8 cellular contexts compared by ENCODE assay signal in the genomic region with DNA sequence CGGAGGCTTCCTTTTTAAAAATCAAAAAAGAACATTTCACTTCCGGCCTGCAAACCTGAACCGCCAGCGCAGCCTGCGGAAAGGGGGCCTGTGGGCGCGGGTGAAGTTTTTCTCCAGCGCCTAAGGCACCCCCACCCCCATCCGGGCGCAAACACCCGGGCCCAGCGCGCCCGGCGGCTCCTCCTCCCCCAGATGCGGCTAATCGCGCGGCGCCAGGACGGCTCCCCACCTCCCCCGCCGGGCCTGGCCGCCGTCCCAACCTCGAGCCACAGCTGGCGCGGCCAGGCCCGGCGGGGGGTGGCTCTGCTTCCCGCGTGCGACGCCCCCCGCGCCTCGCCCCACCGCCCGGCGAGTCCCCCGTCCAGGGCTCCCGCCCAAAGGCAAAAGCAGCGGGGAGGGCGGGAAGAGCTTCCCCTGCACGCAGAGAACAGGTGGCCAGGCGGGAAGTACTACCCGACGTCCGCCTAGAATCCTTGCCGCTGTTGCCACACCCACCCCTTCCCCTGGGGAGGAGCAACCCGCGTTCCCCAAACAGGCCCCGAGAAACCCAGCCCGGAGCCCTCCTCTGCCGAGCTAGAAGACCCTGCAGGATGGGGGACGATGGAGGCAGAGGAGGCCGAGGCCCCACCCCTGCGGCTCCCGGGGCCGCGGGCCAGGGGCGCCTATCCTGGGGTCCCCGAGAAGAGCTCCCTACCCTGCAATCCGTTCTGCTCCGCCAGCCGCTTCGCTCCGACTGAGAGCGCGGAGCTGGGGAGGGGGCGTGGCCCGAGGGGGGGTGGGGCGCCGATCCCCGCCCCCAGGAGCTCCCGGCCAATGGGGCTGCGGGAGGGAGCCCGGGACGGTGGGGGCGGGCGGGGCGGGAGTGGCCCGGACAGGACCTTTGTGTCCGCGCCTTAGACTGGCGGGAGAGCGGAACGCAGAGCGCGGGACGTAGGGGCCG.
DNase-seq lines count a peak whose midpoint lies in the region; ATAC-seq and TF ChIP-seq lines count a peak whose summit lies in the region.

A gene (minus strand): TSS at position 735 of the 940 bp plus-strand sequence. CDS start 9,678 bp downstream, outside the sequence.

- peak; percentile 66 for ATAC-seq in GM21576 (IDR thresholded peaks at IDR 0.05; ENCODE audit: unreplicated experiment)

- no peaks in the 10 kb centered on the region for H3K9me3 ChIP-seq in muscle layer of colon (ENCODE audit: low read length)

- H3K27me3 ChIP-seq in muscle layer of colon (ENCODE audit: control insufficient read depth in 1 of 2, insufficient read depth in 2 of 2, low read length in 2 of 2), result peaks cover 0 to 14% of the 10 kb centered on the region in 2 donors

- no peak for TF ChIP-seq EP300 in Ishikawa (IDR thresholded peaks at IDR 0.05; ENCODE audit: borderline replicate concordance)

- peak within 1 kb of the TSS; percentile 73 to 76 for H3K4me3 ChIP-seq in muscle layer of colon (ENCODE audit: low read depth in 1 of 2, low read length in 2 of 2)

- H3K4me1 ChIP-seq in muscle layer of colon (ENCODE audit: insufficient read depth, low read length), result peaks cover 33% of the 10 kb centered on the region

- no peak for TF ChIP-seq RAD21 in Ishikawa (IDR thresholded peaks at IDR 0.05; ENCODE audit: low read depth)

- TF ChIP-seq POLR2A in erythroblast (IDR thresholded peaks at IDR 0.05; ENCODE audit: low read length), result peak; percentile 65

- DNase-seq in DMS114 treated with DMSO at 0.1 percent for 48 hours (lab: John Stamatoyannopoulos, UW; ENCODE audit: unreplicated experiment), result peak; percentile 82
- DNase-seq in OCI-M2 (lab: John Stamatoyannopoulos, UW; ENCODE audit: unreplicated experiment), result peak; percentile 55
- DNase-seq in activated T-cell treated with anti-CD3 and anti-CD28 coated beads, Interleukin-2, amount 50 U/mL, for 1 hour, result peak; percentile 87
- DNase-seq in erythroblast (lab: John Stamatoyannopoulos, UW), result peak; percentile 92 to 93
- DNase-seq in stimulated activated CD8-positive, alpha-beta memory T cell treated with anti-CD3 and anti-CD28 coated beads, Interleukin-7, amount 100 ng/mL, for 4 hours (ENCODE audit: low read depth in 2 of 2), result peak; percentile 44 to 81

- peak within 1 kb of the TSS; percentile 63 for H3K9ac ChIP-seq in muscle layer of colon (ENCODE audit: low read length)

- H3K27ac ChIP-seq in muscle layer of colon (ENCODE audit: low read depth, low read length), result peak within 1 kb of the TSS; percentile 83

- H3K36me3 ChIP-seq in muscle layer of colon (ENCODE audit: insufficient read depth, low read length), result no peaks in the 10 kb centered on the region

TF ChIP-seq in Ishikawa, 13 proteins besides CTCF, POLR2A, EP300 and RAD21:
- TF ChIP-seq, protein P1, sequence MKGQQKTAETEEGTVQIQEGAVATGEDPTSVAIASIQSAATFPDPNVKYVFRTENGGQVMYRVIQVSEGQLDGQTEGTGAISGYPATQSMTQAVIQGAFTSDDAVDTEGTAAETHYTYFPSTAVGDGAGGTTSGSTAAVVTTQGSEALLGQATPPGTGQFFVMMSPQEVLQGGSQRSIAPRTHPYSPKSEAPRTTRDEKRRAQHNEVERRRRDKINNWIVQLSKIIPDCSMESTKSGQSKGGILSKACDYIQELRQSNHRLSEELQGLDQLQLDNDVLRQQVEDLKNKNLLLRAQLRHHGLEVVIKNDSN (IDR thresholded peaks at IDR 0.05), result no peak
- no peak for TF ChIP-seq FOXM1 (IDR thresholded peaks at IDR 0.05; ENCODE audit: borderline replicate concordance, low read depth)
- TF ChIP-seq, protein P2, sequence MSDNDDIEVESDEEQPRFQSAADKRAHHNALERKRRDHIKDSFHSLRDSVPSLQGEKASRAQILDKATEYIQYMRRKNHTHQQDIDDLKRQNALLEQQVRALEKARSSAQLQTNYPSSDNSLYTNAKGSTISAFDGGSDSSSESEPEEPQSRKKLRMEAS (IDR thresholded peaks at IDR 0.05), result peak; percentile 97
- no peak for TF ChIP-seq EGR1 (IDR thresholded peaks at IDR 0.05)
- peak; percentile 74; the same call in 1 of the 2 replicates for TF ChIP-seq TCF12 (IDR thresholded peaks at IDR 0.05; ENCODE audit: low read depth)
- TF ChIP-seq CREB1 (IDR thresholded peaks at IDR 0.05; ENCODE audit: low read depth), result no peak
- TF ChIP-seq NFIC (IDR thresholded peaks at IDR 0.05), result peak; percentile 57
- TF ChIP-seq TAF1 (IDR thresholded peaks at IDR 0.05; ENCODE audit: low read depth), result peak; percentile 83
- 0 out of 2 replicates have a peak, but pooled peaks have one; percentile 10 for TF ChIP-seq TEAD4 (IDR thresholded peaks at IDR 0.05)
- TF ChIP-seq ZBTB7A (IDR thresholded peaks at IDR 0.05; ENCODE audit: low read depth), result peak; percentile 84; the same call in 1 of the 2 replicates
- no peak for TF ChIP-seq CEBPB (IDR thresholded peaks at IDR 0.05)
- TF ChIP-seq YY1 (IDR thresholded peaks at IDR 0.05; ENCODE audit: low read depth), result no peak
- TF ChIP-seq, protein P3, sequence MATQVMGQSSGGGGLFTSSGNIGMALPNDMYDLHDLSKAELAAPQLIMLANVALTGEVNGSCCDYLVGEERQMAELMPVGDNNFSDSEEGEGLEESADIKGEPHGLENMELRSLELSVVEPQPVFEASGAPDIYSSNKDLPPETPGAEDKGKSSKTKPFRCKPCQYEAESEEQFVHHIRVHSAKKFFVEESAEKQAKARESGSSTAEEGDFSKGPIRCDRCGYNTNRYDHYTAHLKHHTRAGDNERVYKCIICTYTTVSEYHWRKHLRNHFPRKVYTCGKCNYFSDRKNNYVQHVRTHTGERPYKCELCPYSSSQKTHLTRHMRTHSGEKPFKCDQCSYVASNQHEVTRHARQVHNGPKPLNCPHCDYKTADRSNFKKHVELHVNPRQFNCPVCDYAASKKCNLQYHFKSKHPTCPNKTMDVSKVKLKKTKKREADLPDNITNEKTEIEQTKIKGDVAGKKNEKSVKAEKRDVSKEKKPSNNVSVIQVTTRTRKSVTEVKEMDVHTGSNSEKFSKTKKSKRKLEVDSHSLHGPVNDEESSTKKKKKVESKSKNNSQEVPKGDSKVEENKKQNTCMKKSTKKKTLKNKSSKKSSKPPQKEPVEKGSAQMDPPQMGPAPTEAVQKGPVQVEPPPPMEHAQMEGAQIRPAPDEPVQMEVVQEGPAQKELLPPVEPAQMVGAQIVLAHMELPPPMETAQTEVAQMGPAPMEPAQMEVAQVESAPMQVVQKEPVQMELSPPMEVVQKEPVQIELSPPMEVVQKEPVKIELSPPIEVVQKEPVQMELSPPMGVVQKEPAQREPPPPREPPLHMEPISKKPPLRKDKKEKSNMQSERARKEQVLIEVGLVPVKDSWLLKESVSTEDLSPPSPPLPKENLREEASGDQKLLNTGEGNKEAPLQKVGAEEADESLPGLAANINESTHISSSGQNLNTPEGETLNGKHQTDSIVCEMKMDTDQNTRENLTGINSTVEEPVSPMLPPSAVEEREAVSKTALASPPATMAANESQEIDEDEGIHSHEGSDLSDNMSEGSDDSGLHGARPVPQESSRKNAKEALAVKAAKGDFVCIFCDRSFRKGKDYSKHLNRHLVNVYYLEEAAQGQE (IDR thresholded peaks at IDR 0.05; ENCODE audit: low read depth), result no peak

Comparison
In these comparisons a context has a peak if more than half of its experiments do, and no peak if none do; other contexts are left out.
1. Peak in every context shown above with its lines: DNase-seq, ATAC-seq, H3K4me3 ChIP-seq and H3K27ac ChIP-seq.